In the genomic region with DNA sequence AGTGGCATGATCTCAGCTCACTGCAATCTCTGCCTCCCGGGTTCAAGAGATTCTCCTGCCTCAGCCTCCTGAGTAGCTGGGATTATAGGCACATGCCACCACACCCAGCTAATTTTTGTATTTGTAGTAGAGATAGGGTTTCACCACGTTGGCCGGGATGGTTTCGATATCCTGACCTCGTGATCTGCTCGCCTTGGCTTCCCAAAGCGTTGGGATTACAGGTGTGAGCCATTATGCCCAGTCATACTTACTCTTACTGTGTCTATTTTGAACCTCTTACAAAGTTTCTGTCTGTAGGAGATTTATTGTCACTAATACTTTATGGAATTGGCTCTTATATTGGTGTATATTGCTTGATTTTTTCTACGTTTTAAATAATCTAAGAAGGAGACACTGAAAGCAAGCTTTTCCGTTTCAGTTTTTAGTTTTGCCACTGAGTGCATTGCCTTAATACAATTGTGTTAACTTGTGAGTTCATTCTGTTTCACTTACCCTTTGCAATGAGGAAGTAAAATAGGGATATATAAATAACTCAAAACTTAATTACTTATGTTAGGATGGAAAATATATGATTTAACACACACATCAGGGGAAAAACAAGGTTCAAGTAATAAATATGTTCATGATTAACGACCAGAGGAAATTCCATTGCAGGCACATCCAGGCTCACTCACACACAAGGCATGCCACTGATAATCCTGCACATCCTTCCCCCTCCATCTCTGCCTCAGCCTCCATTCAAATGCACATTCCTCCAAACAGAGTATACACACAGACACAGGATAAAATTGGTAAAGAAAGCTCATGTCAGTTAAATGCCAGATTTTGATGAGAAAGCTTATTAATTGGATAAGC, we compare ENCODE assay signal across 14 cellular contexts.
DNase-seq lines count a peak whose midpoint lies in the region; ATAC-seq and TF ChIP-seq lines count a peak whose summit lies in the region.
"Had no signal": no experiment of that assay in that cellular context is flagged by ENCODE, and none has a peak within 500 bp of the region (broad histone marks: within the 10 kb centered on the region; RNA-seq: fewer than 3 reads in every experiment).

No MANE protein-coding gene starts in this region.

- H3K36me3 ChIP-seq in fibroblast of lung (ENCODE audit: control insufficient read depth, insufficient read depth, low read length), result no peaks in the 10 kb centered on the region

- H3K4me3 Mint-ChIP-seq in activated CD4-positive, alpha-beta T cell treated with anti-CD3 and anti-CD28 coated beads, Interleukin-2, amount 10 ng/mL, durations not matched to agents 7 days and 5 days, result no peak overlapping the region
- H3K4me3 Mint-ChIP-seq: stimulated activated naive CD8-positive, alpha-beta T cell treated with anti-CD3 and anti-CD28 coated beads, Interleukin-15, Interleukin-2, amounts not matched to agents 100 ng/mL and 50 ng/mL, for 24 hours had no signal

- H2AFZ ChIP-seq in fibroblast of lung (ENCODE audit: low read length), result no peak overlapping the region

- H3K4me1 ChIP-seq in fibroblast of lung (ENCODE audit: control insufficient read depth, extremely low read depth, insufficient read depth, low read length), result peaks cover 8% of the 10 kb centered on the region

- H4K20me1 ChIP-seq in fibroblast of lung (ENCODE audit: control insufficient read depth, extremely low read depth, insufficient read depth, low read length), result no peaks in the 10 kb centered on the region

- no peak for ATAC-seq in HG02870 (IDR thresholded peaks at IDR 0.05; ENCODE audit: unreplicated experiment)
- ATAC-seq in HG02840 (IDR thresholded peaks at IDR 0.05; ENCODE audit: low FRiP score, unreplicated experiment), result no peak
- ATAC-seq: GM12878, Panc1 had no signal

- peaks cover 17% of the 10 kb centered on the region for H3K27me3 Mint-ChIP-seq in activated CD4-positive, alpha-beta T cell treated with anti-CD3 and anti-CD28 coated beads, Interleukin-2, amount 10 ng/mL, durations not matched to agents 7 days and 5 days

- intact Hi-C loops in dorsolateral prefrontal cortex (cut with DNase I), result no loop called here

- no peaks in the 10 kb centered on the region for H3K9me3 ChIP-seq in fibroblast of lung (ENCODE audit: control insufficient read depth, insufficient read depth, low read depth, low read length)

- H3K9ac ChIP-seq in fibroblast of lung (ENCODE audit: insufficient read depth, low read length), result no peak overlapping the region

- CTCF ChIA-PET in activated CD4-positive, alpha-beta T cell treated with anti-CD3 and anti-CD28 coated beads, Interleukin-2, amount 10 ng/mL, durations not matched to agents 7 days and 5 days (lab: Charles Lee), result interaction anchor here (0.6 to 1.6 kb wide), 2 partner anchors 17 to 1795 kb away, joined by 3 to 4 read pairs; no protein-coding TSS in a partner anchor

- H3K4me2 ChIP-seq in fibroblast of lung (ENCODE audit: extremely low read depth, insufficient read depth, low read length), result peak overlapping the region; percentile 0

- TF ChIP-seq CTCF in fibroblast of lung (conservative IDR thresholded peaks at IDR 0.05 in 1 of 2, IDR thresholded peaks at IDR 0.05 in 1 of 2; ENCODE audit: low read depth in 1 of 2, low read length in 2 of 2) (no peak), dorsolateral prefrontal cortex (IDR thresholded peaks at IDR 0.05 in 54 of 56, conservative IDR thresholded peaks at IDR 0.05 in 2 of 56; ENCODE audit: low read depth in 1 of 56, partially characterized antibody in 56 of 56) (no peak)

- H3K79me2 ChIP-seq in fibroblast of lung (ENCODE audit: control insufficient read depth, insufficient read depth, low read length), result no peaks in the 10 kb centered on the region

- no peaks in the 10 kb centered on the region for H3K4me1 Mint-ChIP-seq in activated CD4-positive, alpha-beta T cell treated with anti-CD3 and anti-CD28 coated beads, Interleukin-2, amount 10 ng/mL, durations not matched to agents 7 days and 5 days

- DNase-seq in Daoy (ENCODE audit: low read depth) (peak; percentile 56), MV-4-11 (lab: John Stamatoyannopoulos, UW) (peak; percentile 47), fibroblast of lung (ENCODE audit: low read depth in 2 of 2) (peak in 1 of 2 donors; percentile 82), pons (ENCODE audit: low spot score) (peak; percentile 22), dorsolateral prefrontal cortex (no peak)
- no peak for DNase-seq in activated CD4-positive, alpha-beta T cell treated with anti-CD3 and anti-CD28 coated beads, Interleukin-2, amount 10 ng/mL, durations not matched to agents 7 days and 5 days
- DNase-seq: activated naive CD4-positive, alpha-beta T cell treated with anti-CD3 and anti-CD28 coated beads, Interleukin-2, amount 50 U/mL, for 16 hours; Kasumi-1; stimulated activated CD4-positive, alpha-beta T cell treated with anti-CD3 and anti-CD28 coated beads, Interleukin-4, amount 100 ng/mL, for 4 hours had no signal

- H3K4me3 ChIP-seq in fibroblast of lung (replicated peaks in 1 of 4; ENCODE audit: control extremely low read depth in 1 of 4, insufficient read depth in 1 of 4, low read depth in 3 of 4, low read length in 4 of 4), result no peak overlapping the region
- H3K4me3 ChIP-seq in dorsolateral prefrontal cortex, result no peak overlapping the region
- H3K4me3 ChIP-seq: GM12878 had no signal

- no peak overlapping the region for H3K27ac Mint-ChIP-seq in activated CD4-positive, alpha-beta T cell treated with anti-CD3 and anti-CD28 coated beads, Interleukin-2, amount 10 ng/mL, durations not matched to agents 7 days and 5 days
- H3K27ac Mint-ChIP-seq: stimulated activated naive CD8-positive, alpha-beta T cell treated with anti-CD3 and anti-CD28 coated beads, Interleukin-15, Interleukin-2, amounts not matched to agents 100 ng/mL and 50 ng/mL, for 24 hours had no signal

- POLR2A ChIA-PET in activated CD4-positive, alpha-beta T cell treated with anti-CD3 and anti-CD28 coated beads, Interleukin-2, amount 10 ng/mL, durations not matched to agents 7 days and 5 days (lab: Charles Lee), result no interaction called here

- no peaks in the 10 kb centered on the region for H3K9me3 Mint-ChIP-seq in activated CD4-positive, alpha-beta T cell treated with anti-CD3 and anti-CD28 coated beads, Interleukin-2, amount 10 ng/mL, durations not matched to agents 7 days and 5 days
- H3K9me3 Mint-ChIP-seq: stimulated activated naive CD8-positive, alpha-beta T cell treated with anti-CD3 and anti-CD28 coated beads, Interleukin-15, Interleukin-2, amounts not matched to agents 100 ng/mL and 50 ng/mL, for 24 hours had no signal

- H3K27ac ChIP-seq in fibroblast of lung (ENCODE audit: insufficient read depth, low read length) (no peak overlapping the region), dorsolateral prefrontal cortex (no peak overlapping the region)

- no peaks in the 10 kb centered on the region for H3K36me3 Mint-ChIP-seq in activated CD4-positive, alpha-beta T cell treated with anti-CD3 and anti-CD28 coated beads, Interleukin-2, amount 10 ng/mL, durations not matched to agents 7 days and 5 days (ENCODE audit: low read depth)

- no peaks in the 10 kb centered on the region for H3K27me3 ChIP-seq in fibroblast of lung (ENCODE audit: control insufficient read depth, insufficient read depth, low read length)
- peaks cover 0 to 12% (median 0%) of the 10 kb centered on the region in 45 donors for H3K27me3 ChIP-seq in dorsolateral prefrontal cortex

Comparison
In these comparisons a context has a peak if more than half of its experiments do, and no peak if none do; other contexts are left out.
1. DNase-seq: peak in Daoy (single experiment), MV-4-11 (single experiment) and pons (single experiment); none in activated CD4-positive, alpha-beta T cell treated with anti-CD3 and anti-CD28 coated beads, Interleukin-2, amount 10 ng/mL, durations not matched to agents 7 days and 5 days (single experiment) and dorsolateral prefrontal cortex (0 of 10).